11 cellular contexts compared by ENCODE assay signal in genomic region chr1:66729130-66729922, GRCh38. TPM values are rescaled to one million over a fixed set of nuclear protein-coding genes. Genes with fewer than 3 reads are reported as not detected.
DNase-seq lines count a peak whose midpoint lies in the region; ATAC-seq and TF ChIP-seq lines count a peak whose summit lies in the region.
"Had no signal": no experiment of that assay in that cellular context is flagged by ENCODE, and none has a peak within 500 bp of the region (broad histone marks: within the 10 kb centered on the region; RNA-seq: fewer than 3 reads in every experiment).

No MANE protein-coding gene starts in this region.

- no peaks in the 10 kb centered on the region for H3K27me3 ChIP-seq in MG63
- no peaks in the 10 kb centered on the region for H3K27me3 ChIP-seq in osteoblast (ENCODE audit: insufficient read depth, low read length)
- no peaks in the 10 kb centered on the region for H3K27me3 ChIP-seq in left lung

- no peak overlapping the region for H3K4me3 ChIP-seq in MG63
- no peak overlapping the region for H3K4me3 ChIP-seq in osteoblast (ENCODE audit: insufficient read depth, low read length)
- no peak overlapping the region for H3K4me3 ChIP-seq in left lung

- peak; percentile 55 for ATAC-seq in activated CD8-positive, alpha-beta T cell treated with anti-CD3 and anti-CD28 coated beads for 36 hours
- ATAC-seq in left lung: no peak
- ATAC-seq: left colon, Panc1 had no signal

- peaks cover 26% of the 10 kb centered on the region for H3K4me1 Mint-ChIP-seq in activated naive CD4-positive, alpha-beta T cell treated with anti-CD3 and anti-CD28 coated beads for 36 hours (ENCODE audit: low read depth)
- peaks cover 15% of the 10 kb centered on the region for H3K4me1 Mint-ChIP-seq in activated CD8-positive, alpha-beta T cell treated with anti-CD3 and anti-CD28 coated beads for 36 hours (ENCODE audit: low read depth)
- peaks cover 85% of the 10 kb centered on the region for H3K4me1 Mint-ChIP-seq in HFFc6 (ENCODE audit: low read depth)

- POLR2A ChIA-PET in activated CD8-positive, alpha-beta T cell treated with anti-CD3 and anti-CD28 coated beads for 36 hours (lab: Charles Lee): no interaction called here

- no peak overlapping the region for H3K4me2 ChIP-seq in osteoblast (ENCODE audit: insufficient read depth, low read length)

- no peaks in the 10 kb centered on the region for H3K9me3 Mint-ChIP-seq in activated naive CD4-positive, alpha-beta T cell treated with anti-CD3 and anti-CD28 coated beads for 36 hours
- H3K9me3 Mint-ChIP-seq in activated CD8-positive, alpha-beta T cell treated with anti-CD3 and anti-CD28 coated beads for 36 hours: no peaks in the 10 kb centered on the region
- H3K9me3 Mint-ChIP-seq in HFFc6: 0 out of 2 replicates have a peak, but pooled peaks cover 3% of the 10 kb centered on the region

- no peaks in the 10 kb centered on the region for H3K79me2 ChIP-seq in osteoblast (ENCODE audit: insufficient read depth, low read length)

- intact Hi-C loops in activated naive CD4-positive, alpha-beta T cell treated with anti-CD3 and anti-CD28 coated beads for 36 hours (cut with micrococcal nuclease): loop anchor here (1.0 to 5.0 kb wide), 4 partner anchors 196 to 1662 kb away; no protein-coding TSS in a partner anchor
- intact Hi-C loops in activated CD8-positive, alpha-beta T cell treated with anti-CD3 and anti-CD28 coated beads for 36 hours (cut with micrococcal nuclease): loop anchor here (10.0 kb wide), 1 partner anchor 485 kb away; no protein-coding TSS in a partner anchor
- intact Hi-C loops in left lung (cut with DNase I): no loop called here

- H2AFZ ChIP-seq in osteoblast (ENCODE audit: low read length): peak overlapping the region; percentile 5

- H3K27me3 Mint-ChIP-seq in activated naive CD4-positive, alpha-beta T cell treated with anti-CD3 and anti-CD28 coated beads for 36 hours (ENCODE audit: low read depth): no peaks in the 10 kb centered on the region
- peaks cover 10% of the 10 kb centered on the region for H3K27me3 Mint-ChIP-seq in activated CD8-positive, alpha-beta T cell treated with anti-CD3 and anti-CD28 coated beads for 36 hours
- H3K27me3 Mint-ChIP-seq in HFFc6 (ENCODE audit: insufficient read depth): no peaks in the 10 kb centered on the region

- H3K4me1 ChIP-seq in osteoblast (ENCODE audit: insufficient read depth, low read length) (peaks cover 32% of the 10 kb centered on the region), left lung (peaks cover 0 to 36% of the 10 kb centered on the region in 2 donors)

- no peaks in the 10 kb centered on the region for H4K20me1 ChIP-seq in osteoblast (ENCODE audit: insufficient read depth, low read length)

- no peak overlapping the region for H3K27ac ChIP-seq in osteoblast (ENCODE audit: low read depth, low read length)
- H3K27ac ChIP-seq in left lung: peak overlapping the region in 1 of 2 donors; percentile 25

- peak; percentile 69 for DNase-seq in activated naive CD4-positive, alpha-beta T cell treated with anti-CD3 and anti-CD28 coated beads for 36 hours
- DNase-seq in activated naive CD4-positive, alpha-beta T cell (lab: John Stamatoyannopoulos, UW): no peak
- DNase-seq in MG63 (peak; percentile 36), osteoblast (ENCODE audit: insufficient read length, low spot score, missing footprints) (no peak), NCI-H1436 (lab: John Stamatoyannopoulos, UW) (no peak), left lung (no peak), HFFc6 (no peak)
- peak; percentile 39 for DNase-seq in activated CD8-positive, alpha-beta T cell treated with anti-CD3 and anti-CD28 coated beads for 36 hours
- DNase-seq: left colon, MV-4-11 had no signal

- H3K9me3 ChIP-seq in MG63 (no peaks in the 10 kb centered on the region; the same call in 1 of the 2 replicates), osteoblast (ENCODE audit: low read depth, low read length) (no peaks in the 10 kb centered on the region), left lung (no peaks in the 10 kb centered on the region)

- H3K27ac Mint-ChIP-seq in activated naive CD4-positive, alpha-beta T cell treated with anti-CD3 and anti-CD28 coated beads for 36 hours: peak overlapping the region; percentile 57
- H3K27ac Mint-ChIP-seq in activated CD8-positive, alpha-beta T cell treated with anti-CD3 and anti-CD28 coated beads for 36 hours: peak overlapping the region; percentile 42
- H3K27ac Mint-ChIP-seq in HFFc6: no peak overlapping the region

- no peak for TF ChIP-seq CTCF in activated CD8-positive, alpha-beta T cell treated with anti-CD3 and anti-CD28 coated beads for 36 hours (IDR thresholded peaks at IDR 0.05)
- no peak for TF ChIP-seq CTCF in osteoblast (IDR thresholded peaks at IDR 0.05; ENCODE audit: extremely low read depth, low read depth, low read length)
- no peak for TF ChIP-seq CTCF in left lung (IDR thresholded peaks at IDR 0.05)
- TF ChIP-seq CTCF in HFFc6 (IDR thresholded peaks at IDR 0.05): no peak

- no peaks in the 10 kb centered on the region for H3K36me3 Mint-ChIP-seq in activated naive CD4-positive, alpha-beta T cell treated with anti-CD3 and anti-CD28 coated beads for 36 hours (ENCODE audit: low read depth)
- H3K36me3 Mint-ChIP-seq in activated CD8-positive, alpha-beta T cell treated with anti-CD3 and anti-CD28 coated beads for 36 hours (ENCODE audit: low read depth): no peaks in the 10 kb centered on the region
- peaks cover 29% of the 10 kb centered on the region for H3K36me3 Mint-ChIP-seq in HFFc6 (ENCODE audit: low read depth)

- CTCF ChIA-PET in activated naive CD4-positive, alpha-beta T cell treated with anti-CD3 and anti-CD28 coated beads for 36 hours (lab: Charles Lee): no interaction called here
- CTCF ChIA-PET in activated CD8-positive, alpha-beta T cell treated with anti-CD3 and anti-CD28 coated beads for 36 hours (lab: Charles Lee): interaction anchor here (5.5 kb wide), 1 partner anchor 10 kb away, joined by 31 read pairs; no protein-coding TSS in a partner anchor

- no peak overlapping the region for H3K4me3 Mint-ChIP-seq in activated naive CD4-positive, alpha-beta T cell treated with anti-CD3 and anti-CD28 coated beads for 36 hours
- no peak overlapping the region for H3K4me3 Mint-ChIP-seq in activated CD8-positive, alpha-beta T cell treated with anti-CD3 and anti-CD28 coated beads for 36 hours
- H3K4me3 Mint-ChIP-seq in HFFc6: no peak overlapping the region

- H3K36me3 ChIP-seq in MG63 (no peaks in the 10 kb centered on the region), osteoblast (ENCODE audit: insufficient read depth, low read length) (no peaks in the 10 kb centered on the region), left lung (no peaks in the 10 kb centered on the region)

RNA-seq across cellular contexts. Expression of gene DYNLT5, which starts 22.9 kb away (rescaled TPM):
- total RNA-seq in activated naive CD4-positive, alpha-beta T cell treated with anti-CD3 and anti-CD28 coated beads for 36 hours: not detected
- total RNA-seq in MG63 (2014; rRNA removed; shearing (Covaris generic); ENCODE audit: low replicate concordance): not detected in 2 replicates
- not detected for total RNA-seq in activated CD8-positive, alpha-beta T cell treated with anti-CD3 and anti-CD28 coated beads for 36 hours
- total RNA-seq in osteoblast (1.2 and 1.4 TPM in 2 replicates), left lung (1 to 10 TPM in 1 of 2 donors, under 1 TPM in 1; 0.73 to 4.3 TPM)
- 1 to 10 TPM in 4 of 6 experiments, under 1 TPM in 2; 0.69 to 2.4 (median 1.8) TPM for total RNA-seq in HFFc6 (2021; fragmentation: NEBNext Ultra II Directional; extraction: Animal tissue kit (Norgen Biotek cat#: 25700))

Comparison
In these comparisons a context has a peak if more than half of its experiments do, and no peak if none do; other contexts are left out.
1. DNase-seq: peak in activated naive CD4-positive, alpha-beta T cell treated with anti-CD3 and anti-CD28 coated beads for 36 hours (single experiment), MG63 (single experiment) and activated CD8-positive, alpha-beta T cell treated with anti-CD3 and anti-CD28 coated beads for 36 hours (single experiment); none in activated naive CD4-positive, alpha-beta T cell (0 of 4), osteoblast (single experiment), NCI-H1436 (single experiment), left lung (0 of 2) and HFFc6 (single experiment).
2. intact Hi-C loops: an anchor here in activated naive CD4-positive, alpha-beta T cell treated with anti-CD3 and anti-CD28 coated beads for 36 hours (1.0 to 5.0 kb wide) and activated CD8-positive, alpha-beta T cell treated with anti-CD3 and anti-CD28 coated beads for 36 hours (10.0 kb wide); none called in left lung.